11 cellular contexts compared by ENCODE assay signal in genomic region chr4:10684631-10685030, GRCh38. TPM values are rescaled to one million over a fixed set of nuclear protein-coding genes. Genes with fewer than 3 reads are reported as not detected.
DNase-seq lines count a peak whose midpoint lies in the region; ATAC-seq lines count a peak whose summit lies in the region.
"Had no signal": no experiment of that assay in that cellular context is flagged by ENCODE, and none has a peak within 500 bp of the region (broad histone marks: within the 10 kb centered on the region; RNA-seq: fewer than 3 reads in every experiment).

CLNK (minus strand) TSS chr4:10684768; CDS start chr4:10667869, 16,899 bp downstream.

- peak within 1 kb of the TSS; percentile 9 for H3K4me3 ChIP-seq in mononuclear cell (ENCODE audit: low read length)

- H3K4me1 Mint-ChIP-seq in activated CD4-positive, alpha-beta memory T cell treated with anti-CD3 and anti-CD28 coated beads for 36 hours (ENCODE audit: low read depth): no peaks in the 10 kb centered on the region
- H3K4me1 Mint-ChIP-seq: central memory CD8-positive, alpha-beta T cell had no signal

- no peaks in the 10 kb centered on the region for H3K27me3 ChIP-seq in mononuclear cell (ENCODE audit: insufficient read depth, low read length)

- H3K4me3 Mint-ChIP-seq in activated CD4-positive, alpha-beta memory T cell treated with anti-CD3 and anti-CD28 coated beads for 36 hours: no peak within 1 kb of the TSS
- H3K4me3 Mint-ChIP-seq: central memory CD8-positive, alpha-beta T cell had no signal

- POLR2A ChIA-PET in activated CD4-positive, alpha-beta memory T cell treated with anti-CD3 and anti-CD28 coated beads for 36 hours (lab: Charles Lee): no interaction called here

- intact Hi-C loops in activated CD4-positive, alpha-beta memory T cell treated with anti-CD3 and anti-CD28 coated beads for 36 hours (cut with micrococcal nuclease): no loop called here

- H3K9me3 Mint-ChIP-seq in activated CD4-positive, alpha-beta memory T cell treated with anti-CD3 and anti-CD28 coated beads for 36 hours: no peaks in the 10 kb centered on the region
- H3K9me3 Mint-ChIP-seq: central memory CD8-positive, alpha-beta T cell had no signal

- no peaks in the 10 kb centered on the region for H3K9me3 ChIP-seq in mononuclear cell (ENCODE audit: low read depth, low read length)

- H3K27ac Mint-ChIP-seq in activated CD4-positive, alpha-beta memory T cell treated with anti-CD3 and anti-CD28 coated beads for 36 hours: no peak within 1 kb of the TSS

- no peaks in the 10 kb centered on the region for H3K27me3 Mint-ChIP-seq in activated CD4-positive, alpha-beta memory T cell treated with anti-CD3 and anti-CD28 coated beads for 36 hours
- H3K27me3 Mint-ChIP-seq: central memory CD8-positive, alpha-beta T cell had no signal

- ATAC-seq in GM18873 (IDR thresholded peaks at IDR 0.05; ENCODE audit: low FRiP score, unreplicated experiment) (peak; percentile 82), GM21717 (IDR thresholded peaks at IDR 0.05; ENCODE audit: unreplicated experiment) (peak; percentile 84), HG03354 (IDR thresholded peaks at IDR 0.05; ENCODE audit: poor library complexity, severe bottlenecking, unreplicated experiment) (peak; percentile 87)

- H3K4me1 ChIP-seq in mononuclear cell (ENCODE audit: insufficient read depth, low read length): peaks cover 21% of the 10 kb centered on the region

- DNase-seq in NCI-H1436 (lab: John Stamatoyannopoulos, UW) (no peak), NCI-H1092 (lab: John Stamatoyannopoulos, UW) (no peak)
- DNase-seq in activated CD4-positive, alpha-beta memory T cell treated with anti-CD3 and anti-CD28 coated beads for 36 hours: no peak
- no peak for DNase-seq in stimulated activated CD4-positive, alpha-beta T cell treated with anti-CD3 and anti-CD28 coated beads, Interleukin-2, amount 100 ng/mL, for 48 hours
- DNase-seq: stimulated activated CD4-positive, alpha-beta T cell treated with anti-CD3 and anti-CD28 coated beads, Interleukin-4, amount 100 ng/mL, for 24 hours had no signal

- CTCF ChIA-PET in activated CD4-positive, alpha-beta memory T cell treated with anti-CD3 and anti-CD28 coated beads for 36 hours (lab: Charles Lee): no interaction called here

- H3K36me3 Mint-ChIP-seq in activated CD4-positive, alpha-beta memory T cell treated with anti-CD3 and anti-CD28 coated beads for 36 hours: no peaks in the 10 kb centered on the region

RNA-seq across cellular contexts. Expression of gene CLNK, which starts in this region (rescaled TPM):
- 0.52 TPM for total RNA-seq in mononuclear cell
- total RNA-seq in activated CD4-positive, alpha-beta memory T cell treated with anti-CD3 and anti-CD28 coated beads for 36 hours: not detected
- total RNA-seq: myocyte had no signal
